19 cellular contexts compared by ENCODE assay signal in the genomic region with DNA sequence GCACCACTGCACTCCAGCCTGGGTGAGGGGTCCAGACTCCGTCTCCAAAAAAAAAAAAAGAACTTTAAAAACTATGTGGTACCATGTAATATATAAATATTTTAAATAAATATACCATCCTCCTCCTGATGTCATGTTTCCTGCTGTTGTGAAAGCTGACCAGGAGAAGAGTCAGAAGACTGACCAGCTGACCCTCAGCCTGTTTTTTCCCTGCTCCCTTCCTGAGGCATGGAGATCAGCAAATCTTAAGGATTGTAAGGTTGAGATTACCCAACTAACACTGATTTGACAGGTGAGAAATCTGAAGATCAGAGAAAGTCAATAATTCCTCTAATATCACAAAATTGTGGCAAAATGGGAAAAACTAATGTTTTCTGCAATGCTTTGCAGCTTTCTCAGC.
"Had no signal": no experiment of that assay in that cellular context is flagged by ENCODE, and none has a peak within 500 bp of the region (broad histone marks: within the 10 kb centered on the region; RNA-seq: fewer than 3 reads in every experiment).

No MANE protein-coding gene starts in this region.

- H3K9me3 Mint-ChIP-seq: endodermal cell; immature natural killer cell; naive thymus-derived CD4-positive, alpha-beta T cell; nephron progenitor cell had no signal

- H3K36me3 ChIP-seq: colonic mucosa, ovary had no signal

- H3K27me3 Mint-ChIP-seq: naive thymus-derived CD4-positive, alpha-beta T cell had no signal

- ATAC-seq: gastroesophageal sphincter; left cardiac atrium; naive thymus-derived CD4-positive, alpha-beta T cell had no signal

- H3K27ac ChIP-seq: colonic mucosa, gastroesophageal sphincter, left ventricle myocardium inferior, ovary, right atrium auricular region had no signal

- H3K27me3 ChIP-seq: colonic mucosa, gastroesophageal sphincter, ovary, right atrium auricular region had no signal

- H3K4me3 ChIP-seq: colonic mucosa, gastroesophageal sphincter, left ventricle myocardium inferior, lung, ovary, right atrium auricular region had no signal

- DNase-seq: cerebellar nuclear complex; colonic mucosa; effector CD4-positive, alpha-beta T cell; endodermal cell; glutamatergic neuron; immature natural killer cell; kidney; left cardiac atrium; left ventricle myocardium inferior; naive thymus-derived CD4-positive, alpha-beta T cell; nephron progenitor cell; ovary; small intestine; stimulated activated CD4-positive, alpha-beta T cell treated with anti-CD3 and anti-CD28 coated beads, Interleukin-12 subunit alpha, Interleukin-12 subunit beta, amount 100 ng/mL, for 4 hours; stimulated activated naive CD4-positive, alpha-beta T cell treated with Interleukin-2 at 50 U/mL for 16 hours; trophoblast cell had no signal

- H3K9me3 ChIP-seq: colonic mucosa, gastroesophageal sphincter, left ventricle myocardium inferior, ovary, right atrium auricular region had no signal

- H3K4me3 Mint-ChIP-seq: endodermal cell, immature natural killer cell, nephron progenitor cell had no signal

- H3K27ac Mint-ChIP-seq: endodermal cell, nephron progenitor cell had no signal
